ENCODE assay signal across 1 cellular context in the genomic region with DNA sequence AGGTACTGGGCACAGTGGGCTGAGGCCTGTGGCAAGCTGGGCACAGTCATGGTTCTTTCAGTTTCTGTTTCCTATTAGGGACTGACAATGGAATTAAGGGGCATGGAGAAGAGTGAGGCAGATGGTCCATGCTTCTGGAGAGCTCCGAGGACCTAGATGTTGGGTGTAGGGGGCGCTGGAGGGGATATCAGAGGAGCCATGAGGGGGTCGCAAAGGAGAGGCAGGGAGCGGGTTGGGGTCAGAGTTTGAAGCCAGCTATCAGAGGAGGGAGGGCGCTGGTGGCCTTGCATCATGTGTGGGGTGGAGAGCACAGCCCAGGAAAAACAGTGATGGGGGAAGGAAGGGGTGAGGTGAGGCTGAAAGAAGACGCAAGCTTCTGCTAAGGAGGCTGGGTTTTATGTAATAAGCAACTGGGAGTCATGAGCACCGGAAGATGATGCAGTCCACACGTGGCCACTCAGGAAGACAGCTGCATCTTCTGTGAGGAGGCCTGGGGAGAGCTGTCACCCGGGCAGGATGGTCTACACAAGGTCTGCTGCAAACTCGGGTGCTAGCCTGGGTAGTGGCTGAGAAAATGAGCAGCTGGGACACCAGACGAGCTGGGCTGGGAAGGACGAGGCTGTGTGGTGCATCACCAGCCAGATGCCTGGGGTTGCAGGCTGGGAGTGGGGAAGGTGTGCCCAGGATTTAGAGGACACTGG.
TF ChIP-seq lines count a peak whose summit lies in the region.

No MANE protein-coding gene starts in this region.

TF ChIP-seq in WTC11, 78 proteins besides CTCF, POLR2A, EP300 and RAD21 (continued from another document):
- TF ChIP-seq ARID4B (CRISPR knock-in tag; IDR thresholded peaks at IDR 0.05; ENCODE audit: borderline replicate concordance), result no peak
- TF ChIP-seq ETV6 (CRISPR knock-in tag; IDR thresholded peaks at IDR 0.05), result no peak
- no peak for TF ChIP-seq RELA (CRISPR knock-in tag; IDR thresholded peaks at IDR 0.05; ENCODE audit: borderline replicate concordance)
- no peak for TF ChIP-seq SP1 (CRISPR knock-in tag; conservative IDR thresholded peaks at IDR 0.05)
- TF ChIP-seq IRF1 (CRISPR knock-in tag; IDR thresholded peaks at IDR 0.05), result no peak
- TF ChIP-seq, protein P1, sequence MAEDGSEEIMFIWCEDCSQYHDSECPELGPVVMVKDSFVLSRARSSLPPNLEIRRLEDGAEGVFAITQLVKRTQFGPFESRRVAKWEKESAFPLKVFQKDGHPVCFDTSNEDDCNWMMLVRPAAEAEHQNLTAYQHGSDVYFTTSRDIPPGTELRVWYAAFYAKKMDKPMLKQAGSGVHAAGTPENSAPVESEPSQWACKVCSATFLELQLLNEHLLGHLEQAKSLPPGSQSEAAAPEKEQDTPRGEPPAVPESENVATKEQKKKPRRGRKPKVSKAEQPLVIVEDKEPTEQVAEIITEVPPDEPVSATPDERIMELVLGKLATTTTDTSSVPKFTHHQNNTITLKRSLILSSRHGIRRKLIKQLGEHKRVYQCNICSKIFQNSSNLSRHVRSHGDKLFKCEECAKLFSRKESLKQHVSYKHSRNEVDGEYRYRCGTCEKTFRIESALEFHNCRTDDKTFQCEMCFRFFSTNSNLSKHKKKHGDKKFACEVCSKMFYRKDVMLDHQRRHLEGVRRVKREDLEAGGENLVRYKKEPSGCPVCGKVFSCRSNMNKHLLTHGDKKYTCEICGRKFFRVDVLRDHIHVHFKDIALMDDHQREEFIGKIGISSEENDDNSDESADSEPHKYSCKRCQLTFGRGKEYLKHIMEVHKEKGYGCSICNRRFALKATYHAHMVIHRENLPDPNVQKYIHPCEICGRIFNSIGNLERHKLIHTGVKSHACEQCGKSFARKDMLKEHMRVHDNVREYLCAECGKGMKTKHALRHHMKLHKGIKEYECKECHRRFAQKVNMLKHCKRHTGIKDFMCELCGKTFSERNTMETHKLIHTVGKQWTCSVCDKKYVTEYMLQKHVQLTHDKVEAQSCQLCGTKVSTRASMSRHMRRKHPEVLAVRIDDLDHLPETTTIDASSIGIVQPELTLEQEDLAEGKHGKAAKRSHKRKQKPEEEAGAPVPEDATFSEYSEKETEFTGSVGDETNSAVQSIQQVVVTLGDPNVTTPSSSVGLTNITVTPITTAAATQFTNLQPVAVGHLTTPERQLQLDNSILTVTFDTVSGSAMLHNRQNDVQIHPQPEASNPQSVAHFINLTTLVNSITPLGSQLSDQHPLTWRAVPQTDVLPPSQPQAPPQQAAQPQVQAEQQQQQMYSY (CRISPR knock-in tag; IDR thresholded peaks at IDR 0.05), result no peak
- TF ChIP-seq CREM (CRISPR knock-in tag; IDR thresholded peaks at IDR 0.05), result no peak
- TF ChIP-seq AR (CRISPR knock-in tag; IDR thresholded peaks at IDR 0.05), result no peak
- TF ChIP-seq, protein P2, sequence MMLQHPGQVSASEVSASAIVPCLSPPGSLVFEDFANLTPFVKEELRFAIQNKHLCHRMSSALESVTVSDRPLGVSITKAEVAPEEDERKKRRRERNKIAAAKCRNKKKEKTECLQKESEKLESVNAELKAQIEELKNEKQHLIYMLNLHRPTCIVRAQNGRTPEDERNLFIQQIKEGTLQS (CRISPR knock-in tag; conservative IDR thresholded peaks at IDR 0.05), result no peak
- TF ChIP-seq TP53 (CRISPR knock-in tag; IDR thresholded peaks at IDR 0.05), result no peak
TF ChIP-seq in WTC11: peak in this region for 0.
